ENCODE assay signal across 9 cellular contexts in genomic region chr5:95114902-95115301, GRCh38.
"Had no signal": no experiment of that assay in that cellular context is flagged by ENCODE, and none has a peak within 500 bp of the region (broad histone marks: within the 10 kb centered on the region; RNA-seq: fewer than 3 reads in every experiment).

No MANE protein-coding gene starts in this region.

- H3K9me3 ChIP-seq: HAP-1 had no signal

- H3K36me3 ChIP-seq: HAP-1 had no signal

- DNase-seq: GM23248, GOT3, H7, H9, HCEC 1CT, HFFc6 had no signal

- H3K27ac ChIP-seq: GM23248 had no signal

- ATAC-seq: GM23338, HCT116 had no signal

- H3K4me3 ChIP-seq: GM23248, GM23338, HAP-1 had no signal

- H3K4me1 ChIP-seq: HAP-1 had no signal
